9 cellular contexts compared by ENCODE assay signal in the genomic region with DNA sequence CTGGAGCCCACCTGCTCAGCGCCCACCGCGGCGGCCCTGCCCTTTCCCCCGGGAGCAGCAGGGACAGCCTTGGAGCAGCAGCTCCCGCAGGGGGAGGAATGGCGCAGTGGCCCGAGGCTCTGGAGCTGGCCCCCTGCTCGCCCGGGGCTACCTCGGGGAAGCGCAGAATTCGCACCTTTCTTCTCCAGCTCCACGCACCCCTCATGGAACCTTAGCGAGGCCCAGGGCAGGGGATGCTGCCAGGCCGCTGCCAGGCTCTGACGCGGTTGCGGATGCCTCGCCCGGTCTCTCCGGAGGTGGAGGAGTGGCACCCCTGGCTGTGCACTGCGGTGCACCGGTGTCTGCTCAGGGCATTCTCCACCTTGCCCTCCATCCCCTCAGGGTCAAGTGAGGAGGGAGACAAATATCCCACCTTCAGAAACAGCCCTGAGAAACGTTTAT.
DNase-seq lines count a peak whose midpoint lies in the region; ATAC-seq and TF ChIP-seq lines count a peak whose summit lies in the region.
"Had no signal": no experiment of that assay in that cellular context is flagged by ENCODE, and none has a peak within 500 bp of the region (broad histone marks: within the 10 kb centered on the region; RNA-seq: fewer than 3 reads in every experiment).

No MANE protein-coding gene starts in this region.

- TF ChIP-seq RAD21 in SK-N-SH (IDR thresholded peaks at IDR 0.05; ENCODE audit: low read length), result no peak

- H3K27ac Mint-ChIP-seq in T-cell, result peak overlapping the region in 1 of 2 donors; percentile 77

- H4K20me1 ChIP-seq in SK-N-SH (ENCODE audit: insufficient read depth), result no peaks in the 10 kb centered on the region

- no peaks in the 10 kb centered on the region for H3K27me3 ChIP-seq in SK-N-SH (ENCODE audit: insufficient read depth)
- no peaks in the 10 kb centered on the region for H3K27me3 ChIP-seq in iPS DF 6.9 (ENCODE audit: control insufficient read depth, insufficient read depth, low read length)

- peaks cover 13 to 14% (median 14%) of the 10 kb centered on the region in 3 donors for H3K4me1 Mint-ChIP-seq in T-cell

- no peak overlapping the region for H2AFZ ChIP-seq in SK-N-SH (ENCODE audit: low read depth)

- CTCF ChIA-PET in SK-N-SH (lab: Yijun Ruan, JAX) (interaction anchor here (0.7 to 4.4 kb wide), 39 partner anchors 8 to 1760 kb away, joined by 3 to 64 read pairs (median 5); no protein-coding TSS in a partner anchor), T-cell (lab: Charles Lee) (interaction anchor here (0.7 to 3.1 kb wide), 11 partner anchors 14 to 158 kb away, joined by 3 to 14 read pairs (median 6); no protein-coding TSS in a partner anchor)

- WGBS in SK-N-SH (ENCODE audit: low lambda C conversion rate), result 77% methylated on average over 12 of the region's 25 CpGs
- WGBS in iPS DF 6.9 (ENCODE audit: insufficient coverage, insufficient read length), result no CpG with 5 or more reads among the region's 25 CpGs

- H3K4me3 ChIP-seq in SK-N-SH (ENCODE audit: low read depth in 2 of 2, low read length in 1 of 2) (no peak overlapping the region; a peak in 1 of 4 replicates), iPS DF 6.9 (ENCODE audit: low read length) (peak overlapping the region; percentile 82; the same call in 1 of the 2 replicates), skin epidermis (peak overlapping the region; percentile 41 to 76 (median 59))

- no peak for TF ChIP-seq CTCF in SK-N-SH (IDR thresholded peaks at IDR 0.05)

- peaks cover 1 to 4% of the 10 kb centered on the region in 2 donors for H3K27me3 Mint-ChIP-seq in T-cell

- no peaks in the 10 kb centered on the region for H3K9me3 ChIP-seq in SK-N-SH
- no peaks in the 10 kb centered on the region for H3K9me3 ChIP-seq in iPS DF 6.9 (ENCODE audit: control insufficient read depth, insufficient read depth, low read length)

- DNase-seq in SK-N-SH (peak; percentile 22), T-cell (peak in 2 of 34 experiments; percentile 7 to 23), iPS DF 6.9 (ENCODE audit: low read depth, low spot score) (no peak), KG1 (lab: John Stamatoyannopoulos, UW) (no peak), NCI-H2081 (lab: John Stamatoyannopoulos, UW) (no peak)

- POLR2A ChIA-PET in SK-N-SH (lab: Yijun Ruan, JAX) (no interaction called here), T-cell (lab: Charles Lee) (no interaction called here)

- H3K36me3 Mint-ChIP-seq in T-cell, result no peaks in the 10 kb centered on the region

- peak overlapping the region; percentile 76 to 85 (median 84) for H3K4me3 Mint-ChIP-seq in T-cell

- H3K27ac ChIP-seq in SK-N-SH (ENCODE audit: low read depth in 2 of 2, low read length in 1 of 2) (no peak overlapping the region), iPS DF 6.9 (ENCODE audit: low read length) (no peak overlapping the region), skin epidermis (peak overlapping the region in 7 of 21 experiments; percentile 65 to 89 (median 76))
- H3K27ac ChIP-seq: 22Rv1 had no signal

- no peaks in the 10 kb centered on the region for H3K36me3 ChIP-seq in SK-N-SH (replicated peaks in 1 of 2; ENCODE audit: control insufficient read depth in 1 of 2, insufficient read depth in 2 of 2, low read length in 1 of 2)
- H3K36me3 ChIP-seq in iPS DF 6.9 (ENCODE audit: control insufficient read depth, insufficient read depth, low read length), result no peaks in the 10 kb centered on the region

- H3K79me2 ChIP-seq in SK-N-SH (ENCODE audit: insufficient read depth), result no peaks in the 10 kb centered on the region

- no peaks in the 10 kb centered on the region for H3F3A ChIP-seq in SK-N-SH (replicated peaks; ENCODE audit: insufficient read depth)

- no peak overlapping the region for H3K4me2 ChIP-seq in SK-N-SH

- H3K9ac ChIP-seq in SK-N-SH, result no peak overlapping the region

- no peaks in the 10 kb centered on the region for H3K9me2 ChIP-seq in SK-N-SH

- H3K9me3 Mint-ChIP-seq in T-cell, result no peaks in the 10 kb centered on the region

- TF ChIP-seq EP300 in SK-N-SH (IDR thresholded peaks at IDR 0.05; ENCODE audit: borderline replicate concordance in 1 of 2, low read depth in 1 of 2, low read length in 1 of 2), result no peak

- ATAC-seq in SK-N-SH treated with all-trans-retinoic acid at 6 μM for 48 hours, result no peak
- peak in 1 of 4 experiments; percentile 7 for ATAC-seq in T-cell (replicated peaks in 1 of 4)
- no peak for ATAC-seq in HG02970 (IDR thresholded peaks at IDR 0.05; ENCODE audit: low FRiP score, unreplicated experiment)

- peaks cover 0 to 14% of the 10 kb centered on the region in 2 experiments; a peak in 1 of 4 replicates for H3K4me1 ChIP-seq in SK-N-SH (ENCODE audit: control insufficient read depth in 1 of 2, insufficient read depth in 2 of 2, low read depth in 1 of 2, low read length in 1 of 2)
- no peaks in the 10 kb centered on the region; the same call in 1 of the 2 replicates for H3K4me1 ChIP-seq in iPS DF 6.9 (ENCODE audit: control insufficient read depth, insufficient read depth, low read length)

TF ChIP-seq in SK-N-SH, 30 proteins besides CTCF, POLR2A, EP300 and RAD21:
- no peak for TF ChIP-seq FOSL2 (IDR thresholded peaks at IDR 0.05; ENCODE audit: borderline replicate concordance, low read depth)
- TF ChIP-seq MXI1 (IDR thresholded peaks at IDR 0.05; ENCODE audit: low read depth, low read length), result no peak
- no peak for TF ChIP-seq GATA2 (CRISPR knock-in tag; IDR thresholded peaks at IDR 0.05)
- TF ChIP-seq MEF2A (IDR thresholded peaks at IDR 0.05; ENCODE audit: borderline replicate concordance, low read depth), result no peak
- no peak for TF ChIP-seq SMC3 (IDR thresholded peaks at IDR 0.05; ENCODE audit: low read depth, low read length)
- no peak for TF ChIP-seq EZH2phosphoT487 (IDR thresholded peaks at IDR 0.05; ENCODE audit: borderline replicate concordance, low read depth)

TF ChIP-seq in SK-N-SH treated with all-trans-retinoic acid at 6 μM for 48 hours, 23 proteins besides CTCF, POLR2A, EP300 and RAD21:
- no peak for TF ChIP-seq ESRRG (CRISPR knock-in tag; IDR thresholded peaks at IDR 0.05)
- TF ChIP-seq ZC3H10 (CRISPR knock-in tag; IDR thresholded peaks at IDR 0.05), result no peak
TF ChIP-seq in SK-N-SH treated with all-trans-retinoic acid at 6 μM for 48 hours: peak in this region for 0.

Comparison
In these comparisons a context has a peak if more than half of its experiments do, and no peak if none do; other contexts are left out.
1. H3K4me3 ChIP-seq: peak in iPS DF 6.9 (single experiment) and skin epidermis (7 of 7); none in SK-N-SH (0 of 2).